16 cellular contexts compared by ENCODE assay signal in the genomic region with DNA sequence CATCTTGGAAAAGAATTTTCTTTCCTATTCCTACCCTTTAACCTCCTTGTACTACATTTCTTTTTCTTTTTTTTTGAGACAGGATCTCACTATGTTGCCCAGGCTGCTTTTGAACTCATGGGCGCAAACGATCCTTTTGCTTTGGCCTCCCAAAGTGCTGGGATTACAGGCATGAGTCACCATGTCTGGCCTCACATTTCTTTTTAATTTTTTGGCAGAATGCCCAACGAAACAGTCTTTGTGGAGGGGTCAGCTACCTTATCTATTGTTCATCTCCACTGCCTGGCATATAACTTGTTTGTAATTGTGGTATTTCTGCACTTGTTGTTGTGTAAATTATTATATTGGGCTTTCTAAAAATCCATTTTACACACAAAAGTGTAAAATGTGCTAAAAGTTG. TPM values are rescaled to one million over a fixed set of nuclear protein-coding genes. Genes with fewer than 3 reads are reported as not detected.
A peak's percentile ranks its signal among the peaks of the same experiment; 100 is the strongest.
DNase-seq lines count a peak whose midpoint lies in the region; ATAC-seq, FAIRE-seq and TF ChIP-seq lines count a peak whose summit lies in the region.
"Had no signal": no experiment of that assay in that cellular context is flagged by ENCODE, and none has a peak within 500 bp of the region (broad histone marks: within the 10 kb centered on the region; RNA-seq: fewer than 3 reads in every experiment).

No MANE protein-coding gene starts in this region.

- TF ChIP-seq POLR2A in A549 (IDR thresholded peaks at IDR 0.05; ENCODE audit: low read length) (no peak), HCT116 (IDR thresholded peaks at IDR 0.05; ENCODE audit: borderline replicate concordance, extremely low read depth, insufficient read depth, insufficient read length) (no peak), endothelial cell of umbilical vein (IDR thresholded peaks at IDR 0.05; ENCODE audit: low read depth, low read length) (no peak)

- H3K9ac ChIP-seq in HCT116 (ENCODE audit: low read length), result no peak overlapping the region
- no peak overlapping the region for H3K9ac ChIP-seq in endothelial cell of umbilical vein (replicated peaks; ENCODE audit: extremely low read depth, insufficient read depth, low read length)

- TF ChIP-seq RAD21 in A549 (conservative IDR thresholded peaks at IDR 0.05 in 1 of 2, IDR thresholded peaks at IDR 0.05 in 1 of 2) (no peak), HCT116 (IDR thresholded peaks at IDR 0.05; ENCODE audit: low read depth) (no peak)

- no peaks in the 10 kb centered on the region for H3K36me3 ChIP-seq in HCT116 (ENCODE audit: control insufficient read depth in 1 of 2, insufficient read depth in 2 of 2, low read length in 2 of 2)
- H3K36me3 ChIP-seq in SJCRH30, result 0 out of 2 replicates have a peak, but pooled peaks cover 2% of the 10 kb centered on the region
- no peaks in the 10 kb centered on the region for H3K36me3 ChIP-seq in endothelial cell of umbilical vein (ENCODE audit: control insufficient read depth in 2 of 2, extremely low read depth in 1 of 2, insufficient read depth in 2 of 2, low read length in 2 of 2)
- H3K36me3 ChIP-seq: stomach had no signal

- no peak for TF ChIP-seq CTCF in A549 (IDR thresholded peaks at IDR 0.05)
- no peak for TF ChIP-seq CTCF in HCT116 (IDR thresholded peaks at IDR 0.05 in 2 of 3, conservative IDR thresholded peaks at IDR 0.05 in 1 of 3; ENCODE audit: borderline replicate concordance in 1 of 3, insufficient read depth in 1 of 3, low read depth in 2 of 3, low read length in 2 of 3)
- TF ChIP-seq CTCF in endothelial cell of umbilical vein (IDR thresholded peaks at IDR 0.05; ENCODE audit: extremely low read depth in 1 of 2, insufficient read depth in 1 of 2, low read depth in 1 of 2, low read length in 2 of 2), result no peak
- TF ChIP-seq CTCF in D721Med (IDR thresholded peaks at IDR 0.05; ENCODE audit: insufficient read depth, missing control alignments), result no peak

- BruUV-seq in HCT116 (replicated peaks; lab: Mats Ljungman, UMichigan) (no TSS peak), endothelial cell of umbilical vein (replicated peaks; lab: Mats Ljungman, UMichigan) (no TSS peak)

- H3K27me3 ChIP-seq in HCT116 (ENCODE audit: insufficient read depth, low read length), result no peaks in the 10 kb centered on the region
- H3K27me3 ChIP-seq in SJCRH30, result no peaks in the 10 kb centered on the region
- no peaks in the 10 kb centered on the region for H3K27me3 ChIP-seq in endothelial cell of umbilical vein (ENCODE audit: control insufficient read depth in 2 of 2, insufficient read depth in 2 of 2, low read length in 2 of 2)
- H3K27me3 ChIP-seq: stomach had no signal

- CTCF ChIA-PET in A549 (lab: Yijun Ruan, JAX) (interaction anchor here (1.1 kb wide), 1 partner anchor 24 kb away, joined by 4 read pairs; no protein-coding TSS in a partner anchor), HCT116 (lab: Charles Lee) (no interaction called here), endothelial cell of umbilical vein (lab: Charles Lee) (interaction anchor here (0.9 kb wide), 1 partner anchor 29 kb away, joined by 3 read pairs; no protein-coding TSS in a partner anchor)

- FAIRE-seq in A549 (lab: Jason Lieb, UNC), result peak; percentile 59
- FAIRE-seq in endothelial cell of umbilical vein (lab: Jason Lieb, UNC), result peak; percentile 35
- no peak for FAIRE-seq in D721Med (lab: Jason Lieb, UNC)

- POLR2A ChIA-PET in A549 (lab: Yijun Ruan, JAX), result interaction anchor here (2.2 kb wide), 1 partner anchor 51 kb away, joined by 13 read pairs; the partner anchor contains the start of gene ZNF18
- POLR2A ChIA-PET in HCT116 (lab: Charles Lee), result interaction anchor here (1.2 kb wide), 1 partner anchor 51 kb away, joined by 4 read pairs; the partner anchor contains the start of gene ZNF18
- POLR2A ChIA-PET in endothelial cell of umbilical vein (lab: Charles Lee), result no interaction called here

- H3K4me3 ChIP-seq in A549 (no peak overlapping the region), HCT116 (replicated peaks in 1 of 2; ENCODE audit: low read depth in 1 of 2, low read length in 2 of 2) (peak overlapping the region in 1 of 2 experiments; percentile 14; a peak in 1 of 4 replicates), SJCRH30 (no peak overlapping the region), endothelial cell of umbilical vein (replicated peaks in 1 of 3; ENCODE audit: insufficient read depth in 1 of 3, low read depth in 1 of 3, low read length in 3 of 3) (no peak overlapping the region)
- H3K4me3 ChIP-seq: stomach had no signal

- H3K4me1 ChIP-seq in A549 (peaks cover 20% of the 10 kb centered on the region), HCT116 (ENCODE audit: control insufficient read depth in 1 of 2, insufficient read depth in 2 of 2, low read length in 2 of 2) (peaks cover 41 to 69% of the 10 kb centered on the region in 2 experiments), SJCRH30 (no peaks in the 10 kb centered on the region), endothelial cell of umbilical vein (ENCODE audit: control insufficient read depth, extremely low read depth, insufficient read depth, low read length) (peaks cover 6% of the 10 kb centered on the region)

- 40% methylated on average over 3 of the region's 3 CpGs for WGBS in A549 (ENCODE audit: missing lambda C conversion rate)

- ATAC-seq in A549 (peak in 1 of 2 experiments; percentile 33; a peak in 2 of 6 replicates), HCT116 (peak; percentile 85), Right ventricle myocardium inferior (no peak)

- peaks cover 2% of the 10 kb centered on the region for H3K9me1 ChIP-seq in endothelial cell of umbilical vein (replicated peaks; ENCODE audit: control insufficient read depth, extremely low read depth, insufficient read depth, low read length)

- dilution Hi-C loops in endothelial cell of umbilical vein (cut with MboI; ENCODE audit: extremely low pct_ligation_motif_present, low sequenced_read_pairs), result no loop called here

- peaks cover 100% of the 10 kb centered on the region for H3K79me2 ChIP-seq in HCT116 (ENCODE audit: insufficient read depth, low read length)
- H3K79me2 ChIP-seq in endothelial cell of umbilical vein (ENCODE audit: control insufficient read depth, insufficient read depth, low read length), result peaks cover 54% of the 10 kb centered on the region

- DNase-seq in A549 (ENCODE audit: low read depth in 1 of 2, low spot score in 1 of 2), result peak in 1 of 2 experiments; percentile 19
- no peak for DNase-seq in HCT116 (ENCODE audit: low read depth, low spot score)
- DNase-seq in SJCRH30, result peak; percentile 14 to 29
- peak; percentile 35 for DNase-seq in endothelial cell of umbilical vein (ENCODE audit: low read depth, low spot score)
- DNase-seq in cardiac septum (ENCODE audit: low spot score), result no peak
- no peak for DNase-seq in Right ventricle myocardium inferior (ENCODE audit: missing footprints)
- no peak for DNase-seq in D721Med (ENCODE audit: insufficient read length, low spot score)
- no peak for DNase-seq in activated CD4-positive, alpha-beta T cell treated with anti-CD3 and anti-CD28 coated beads, Interleukin-2, amount 50 U/mL, for 4 hours
- DNase-seq: activated naive CD4-positive, alpha-beta T cell treated with anti-CD3 and anti-CD28 coated beads, Interleukin-2, amount 50 U/mL, for 16 hours; activated T-cell treated with anti-CD3 and anti-CD28 coated beads, Interleukin-2, amount 50 U/mL, for 24 hours; COR-L47; NCI-H1048; NCI-H2171; nucleus accumbens; stomach; T-helper 9 cell had no signal

- TF ChIP-seq EP300 in A549 (IDR thresholded peaks at IDR 0.05), result no peak

- H3K9me2 ChIP-seq in HCT116 (ENCODE audit: insufficient read depth), result no peaks in the 10 kb centered on the region

- no peaks in the 10 kb centered on the region for H3K9me3 ChIP-seq in A549
- no peaks in the 10 kb centered on the region for H3K9me3 ChIP-seq in HCT116 (ENCODE audit: control insufficient read depth in 1 of 2, insufficient read depth in 1 of 2, low read depth in 1 of 2, low read length in 2 of 2)
- no peaks in the 10 kb centered on the region for H3K9me3 ChIP-seq in SJCRH30 (replicated peaks)
- H3K9me3 ChIP-seq in endothelial cell of umbilical vein (replicated peaks; ENCODE audit: control insufficient read depth, insufficient read depth, low read length), result no peaks in the 10 kb centered on the region
- H3K9me3 ChIP-seq: stomach had no signal

- H3K4me2 ChIP-seq in A549 (peak overlapping the region; percentile 40), HCT116 (ENCODE audit: low read length) (peak overlapping the region; percentile 62), endothelial cell of umbilical vein (ENCODE audit: insufficient read depth, low read length) (no peak overlapping the region)

- intact Hi-C loops in HCT116 (cut with micrococcal nuclease) (no loop called here), endothelial cell of umbilical vein (cut with micrococcal nuclease) (no loop called here), cardiac septum (cut with DNase I) (no loop called here), Right ventricle myocardium inferior (cut with DNase I) (no loop called here)

- no peak overlapping the region for H2AFZ ChIP-seq in HCT116 (ENCODE audit: low read depth, low read length, poor library complexity, severe bottlenecking)
- no peak overlapping the region for H2AFZ ChIP-seq in endothelial cell of umbilical vein (ENCODE audit: low read depth, low read length)

- RAD21 ChIA-PET in HCT116 (lab: Charles Lee; ENCODE audit: low non-redundant PET in 1 of 2, low total read pairs in 2 of 2, uncharacterized antibody in 2 of 2, unreplicated experiment in 2 of 2), result no interaction called here

- H4K20me1 ChIP-seq in HCT116 (ENCODE audit: insufficient read depth), result peaks cover 9% of the 10 kb centered on the region; the same call in 1 of the 2 replicates
- H4K20me1 ChIP-seq in endothelial cell of umbilical vein (replicated peaks; ENCODE audit: control insufficient read depth, extremely low read depth, insufficient read depth, low read length), result peaks cover 8% of the 10 kb centered on the region

- H3K27ac ChIP-seq in A549 (no peak overlapping the region), HCT116 (ENCODE audit: low read depth, low read length) (peak overlapping the region; percentile 60; the same call in 1 of the 2 replicates), SJCRH30 (no peak overlapping the region), endothelial cell of umbilical vein (ENCODE audit: insufficient read depth, low read depth, low read length) (no peak overlapping the region)
- H3K27ac ChIP-seq: stomach had no signal

RNA-seq across cellular contexts. Expression of gene MAP2K4, which starts 27.3 kb away (rescaled TPM):
- polyA plus RNA-seq in A549 (2011; rRNA removed), result 47.7 and 49.7 TPM in 2 replicates
- polyA plus RNA-seq in A549 (2012; cell fraction: cytosol; rRNA removed), result 10.9 and 12.8 TPM in 2 replicates
- polyA plus RNA-seq in A549 (2012; cell fraction: nucleus; rRNA removed), result 6.8 and 9.6 TPM in 2 replicates
- polyA plus RNA-seq in A549 (2017; fragmentation: RNase III; extraction: RNeasy Plus Mini Kit Qiagen cat#74134 plus additional on column Dnase treatment), result 27.9 to 30.5 TPM (median 28.9 TPM) in 3 replicates
- polyA minus RNA-seq in A549 (2011; rRNA and poly(A)+ RNA removed), result 30.0 TPM in 2 replicates
- total RNA-seq in HCT116 (2021; ENCODE audit: unreplicated experiment), result 42.3 TPM
- 14.4 and 15.0 TPM in 2 replicates for polyA plus RNA-seq in HCT116 (2012)
- 27.3 and 28.1 TPM in 2 replicates for total RNA-seq in SJCRH30 (2014; rRNA removed; shearing (Covaris generic))
- 17.5 and 21.0 TPM in 2 replicates for total RNA-seq in endothelial cell of umbilical vein
- polyA plus RNA-seq in endothelial cell of umbilical vein, result 7.5 and 8.6 TPM in 2 replicates
- 9.8 and 11.0 TPM in 2 replicates for polyA plus RNA-seq in endothelial cell of umbilical vein (2011; cell fraction: cytosol; rRNA removed)
- 16.6 and 19.2 TPM in 2 replicates for polyA plus RNA-seq in endothelial cell of umbilical vein (2011; cell fraction: nucleus; rRNA removed)
- polyA plus RNA-seq in endothelial cell of umbilical vein (2012), result 15.3 and 18.4 TPM in 2 replicates
- 14.9 and 20.4 TPM in 2 replicates for polyA minus RNA-seq in endothelial cell of umbilical vein
- 10.2 TPM for polyA minus RNA-seq in endothelial cell of umbilical vein (2011; cell fraction: cytosol; rRNA and poly(A)+ RNA removed)
- polyA minus RNA-seq in endothelial cell of umbilical vein (2011; cell fraction: nucleus; rRNA and poly(A)+ RNA removed), result 22.2 and 36.7 TPM in 2 replicates
- 32.5 TPM for total RNA-seq in cardiac septum
- 25.7 TPM for total RNA-seq in Right ventricle myocardium inferior

RNA-seq across cellular contexts. Expression of gene ZNF18, which starts 50.7 kb away (rescaled TPM):
- 12.3 and 12.6 TPM in 2 replicates for polyA plus RNA-seq in A549 (2011; rRNA removed)
- polyA plus RNA-seq in A549 (2012; cell fraction: cytosol; rRNA removed), result 2.8 and 3.4 TPM in 2 replicates
- polyA plus RNA-seq in A549 (2012; cell fraction: nucleus; rRNA removed), result 3.5 and 5.6 TPM in 2 replicates
- polyA plus RNA-seq in A549 (2017; fragmentation: RNase III; extraction: RNeasy Plus Mini Kit Qiagen cat#74134 plus additional on column Dnase treatment), result 5.0 to 5.6 TPM (median 5.1 TPM) in 3 replicates
- 9.1 and 9.7 TPM in 2 replicates for polyA minus RNA-seq in A549 (2011; rRNA and poly(A)+ RNA removed)
- total RNA-seq in HCT116 (2021; ENCODE audit: unreplicated experiment), result 6.2 TPM
- polyA plus RNA-seq in HCT116 (2012), result 2.1 and 3.5 TPM in 2 replicates
- 3.7 TPM in 2 replicates for total RNA-seq in SJCRH30 (2014; rRNA removed; shearing (Covaris generic))
- 4.2 and 5.8 TPM in 2 replicates for total RNA-seq in endothelial cell of umbilical vein
- 2.3 and 2.4 TPM in 2 replicates for polyA plus RNA-seq in endothelial cell of umbilical vein
- 3.4 and 3.7 TPM in 2 replicates for polyA plus RNA-seq in endothelial cell of umbilical vein (2011; cell fraction: cytosol; rRNA removed)
- 8.5 and 9.4 TPM in 2 replicates for polyA plus RNA-seq in endothelial cell of umbilical vein (2011; cell fraction: nucleus; rRNA removed)
- polyA plus RNA-seq in endothelial cell of umbilical vein (2012), result 4.7 and 6.2 TPM in 2 replicates
- polyA minus RNA-seq in endothelial cell of umbilical vein, result 6.3 and 7.5 TPM in 2 replicates
- polyA minus RNA-seq in endothelial cell of umbilical vein (2011; cell fraction: cytosol; rRNA and poly(A)+ RNA removed), result 0.82 TPM
- 2.0 and 3.2 TPM in 2 replicates for polyA minus RNA-seq in endothelial cell of umbilical vein (2011; cell fraction: nucleus; rRNA and poly(A)+ RNA removed)
- 4.3 TPM for total RNA-seq in cardiac septum
- total RNA-seq in Right ventricle myocardium inferior, result 4.5 TPM

Comparison
In these comparisons a context has a peak if more than half of its experiments do, and no peak if none do; other contexts are left out.
1. DNase-seq: peak in SJCRH30 (2 of 2) and endothelial cell of umbilical vein (single experiment); none in HCT116 (single experiment), cardiac septum (single experiment), Right ventricle myocardium inferior (single experiment), D721Med (single experiment) and activated CD4-positive, alpha-beta T cell treated with anti-CD3 and anti-CD28 coated beads, Interleukin-2, amount 50 U/mL, for 4 hours (0 of 2).
2. Of the 6 proteins assayed by ChIP-seq in both A549 and HCT116: peak only in A549: none; only in HCT116: CEBPB and MAX; in both: none; in neither: 4.